Comparison of ENCODE assay signal across 11 cellular contexts in genomic region chr18:58861353-58861752, GRCh38. TPM values are rescaled to one million over a fixed set of nuclear protein-coding genes. Genes with fewer than 3 reads are reported as not detected.
DNase-seq lines count a peak whose midpoint lies in the region; ATAC-seq and TF ChIP-seq lines count a peak whose summit lies in the region.
"Had no signal": no experiment of that assay in that cellular context is flagged by ENCODE, and none has a peak within 500 bp of the region (broad histone marks: within the 10 kb centered on the region; RNA-seq: fewer than 3 reads in every experiment).

No MANE protein-coding gene starts in this region.

- TF ChIP-seq POLR2A in tibial nerve (IDR thresholded peaks at IDR 0.05) = no peak

- no peak overlapping the region for H3K4me3 ChIP-seq in cardiac muscle cell
- peak overlapping the region in 1 of 2 donors; percentile 25 for H3K4me3 ChIP-seq in muscle layer of colon (ENCODE audit: low read depth in 1 of 2, low read length in 2 of 2)
- peak overlapping the region in 1 of 4 donors; percentile 28 for H3K4me3 ChIP-seq in tibial nerve

- DNase-seq in cardiac muscle cell (ENCODE audit: low read depth in 1 of 2, low spot score in 1 of 2) = peak in 1 of 2 donors; percentile 54
- no peak for DNase-seq in cardiac septum (ENCODE audit: low spot score)
- DNase-seq in astrocyte of the hippocampus (ENCODE audit: low read depth, low spot score) = peak; percentile 37
- no peak for DNase-seq in tibial nerve (ENCODE audit: low spot score in 2 of 2)
- no peak for DNase-seq in middle frontal gyrus (ENCODE audit: extremely low spot score, low spot score)
- DNase-seq in HT-29 (ENCODE audit: low spot score) = no peak
- DNase-seq: activated gamma-delta T cell treated with Interleukin-2 at 50 U/mL for 16 hours; NCI-H524; stimulated activated CD4-positive, alpha-beta T cell treated with anti-CD3 and anti-CD28 coated beads, Interleukin-15, amount 100 ng/mL, for 24 hours had no signal

- no peak for TF ChIP-seq EP300 in tibial nerve (IDR thresholded peaks at IDR 0.05)

- no peak for TF ChIP-seq CTCF in cardiac muscle cell (IDR thresholded peaks at IDR 0.05; ENCODE audit: low read depth, low read length)
- no peak for TF ChIP-seq CTCF in tibial nerve (IDR thresholded peaks at IDR 0.05)

- no peak overlapping the region for H3K9ac ChIP-seq in muscle layer of colon (ENCODE audit: low read length)

- H3K4me1 ChIP-seq in cardiac muscle cell (ENCODE audit: low read depth) = peaks cover 54% of the 10 kb centered on the region
- H3K4me1 ChIP-seq in muscle layer of colon (ENCODE audit: insufficient read depth, low read length) = peaks cover 68% of the 10 kb centered on the region
- H3K4me1 ChIP-seq in tibial nerve = peaks cover 4 to 81% (median 42%) of the 10 kb centered on the region in 4 donors

- intact Hi-C loops in cardiac septum (cut with DNase I) = loop anchor here (5.0 kb wide), 1 partner anchor 74 kb away; no protein-coding TSS in a partner anchor

- ATAC-seq in GM18498 (IDR thresholded peaks at IDR 0.05; ENCODE audit: unreplicated experiment) = no peak

- H3K27me3 ChIP-seq in cardiac muscle cell (no peaks in the 10 kb centered on the region), muscle layer of colon (ENCODE audit: control insufficient read depth in 1 of 2, insufficient read depth in 2 of 2, low read length in 2 of 2) (no peaks in the 10 kb centered on the region), tibial nerve (no peaks in the 10 kb centered on the region)

- H3K9me3 ChIP-seq in cardiac muscle cell (ENCODE audit: low read depth) (no peaks in the 10 kb centered on the region), muscle layer of colon (ENCODE audit: low read length) (no peaks in the 10 kb centered on the region), tibial nerve (no peaks in the 10 kb centered on the region)

- WGBS in tibial nerve, 2 donors = 31 to 35% methylated on average over 3 of the region's 3 CpGs

- peak overlapping the region; percentile 100 for H3K27ac ChIP-seq in cardiac muscle cell
- H3K27ac ChIP-seq in muscle layer of colon (ENCODE audit: low read depth, low read length) = peak overlapping the region; percentile 54
- peak overlapping the region; percentile 66 to 98 (median 96) for H3K27ac ChIP-seq in tibial nerve

- H3K36me3 ChIP-seq in cardiac muscle cell (no peaks in the 10 kb centered on the region), muscle layer of colon (ENCODE audit: insufficient read depth, low read length) (no peaks in the 10 kb centered on the region), tibial nerve (no peaks in the 10 kb centered on the region)

RNA-seq across cellular contexts. Expression of gene ZNF532, which starts 3.3 kb away (rescaled TPM):
- 66.5 and 108 TPM in 2 replicates for total RNA-seq in cardiac muscle cell
- polyA plus RNA-seq in cardiac muscle cell = 28.2 and 42.0 TPM in 2 replicates
- 71.8 TPM for total RNA-seq in cardiac septum
- total RNA-seq in tibial nerve = 100 to 1,000 TPM in 3 of 4 donors, 10 to 100 TPM in 1; 98.7 to 125 (median 113) TPM
- total RNA-seq in HT-29 (2014; rRNA removed; shearing (Covaris generic)) = 7.4 and 8.1 TPM in 2 replicates
